Comparison of ENCODE assay signal across 18 cellular contexts in the genomic region with DNA sequence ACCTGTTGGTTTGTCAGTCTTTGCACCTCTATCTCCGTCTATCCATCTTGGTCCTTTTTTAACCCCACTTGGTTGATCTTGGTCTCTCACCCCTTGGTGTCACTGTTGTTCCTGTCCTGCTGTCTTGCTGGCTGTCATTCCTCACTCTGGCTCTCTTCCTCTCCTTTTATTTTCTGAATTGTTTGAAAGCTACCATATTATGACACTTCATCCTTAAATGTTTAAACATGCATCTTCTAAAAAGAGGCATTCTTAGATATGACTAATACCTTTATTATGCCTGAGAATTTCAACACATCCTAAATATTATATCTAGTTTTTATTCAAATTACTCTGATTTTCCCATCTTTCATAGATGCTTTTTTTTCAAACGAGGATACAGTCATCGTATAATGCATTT. TPM values are rescaled to one million over a fixed set of nuclear protein-coding genes. Genes with fewer than 3 reads are reported as not detected.
DNase-seq lines count a peak whose midpoint lies in the region; ATAC-seq and TF ChIP-seq lines count a peak whose summit lies in the region.
"Had no signal": no experiment of that assay in that cellular context is flagged by ENCODE, and none has a peak within 500 bp of the region (broad histone marks: within the 10 kb centered on the region; RNA-seq: fewer than 3 reads in every experiment).

No MANE protein-coding gene starts in this region.

- H3K9me3 ChIP-seq in AG04450 (ENCODE audit: control insufficient read depth, insufficient read depth, low read length) (no peaks in the 10 kb centered on the region), adipocyte (ENCODE audit: control insufficient read depth, low read length) (no peaks in the 10 kb centered on the region)
- H3K9me3 ChIP-seq: BE2C had no signal

- no peak for DNase-seq in AG04450 (ENCODE audit: low read depth, low spot score)
- peak; percentile 81 for DNase-seq in HCEC 1CT
- peak; percentile 56 for DNase-seq in adipocyte (ENCODE audit: low read depth)
- no peak for DNase-seq in fibroblast of villous mesenchyme (ENCODE audit: low read depth)
- no peak for DNase-seq in progenitor cell of endocrine pancreas (ENCODE audit: low spot score, unreplicated experiment)
- DNase-seq in germinal center (ENCODE audit: low spot score), result no peak
- DNase-seq in stimulated activated CD4-positive, alpha-beta T cell treated with anti-CD3 and anti-CD28 coated beads, Interleukin-2, amount 100 ng/mL, for 48 hours, result no peak
- no peak for DNase-seq in left colon
- DNase-seq: activated CD8-positive, alpha-beta memory T cell treated with anti-CD3 and anti-CD28 coated beads, Interleukin-2, amount 50 U/mL, for 48 hours; amygdala; BE2C; DMS79; effector CD4-positive, alpha-beta T cell; NCI-H1436; NCI-H526; stimulated activated CD4-positive, alpha-beta T cell treated with anti-CD3 and anti-CD28 coated beads, Interleukin-4, amount 100 ng/mL, for 4 hours; stimulated activated naive CD8-positive, alpha-beta T cell treated with anti-CD3 and anti-CD28 coated beads, Interleukin-15, amount 100 ng/mL, for 72 hours had no signal

- H3K4me3 ChIP-seq in AG04450 (ENCODE audit: low read depth, low read length) (no peak overlapping the region), adipocyte (ENCODE audit: low read length) (no peak overlapping the region), fibroblast of villous mesenchyme (ENCODE audit: low read depth, low read length) (no peak overlapping the region)

- H3K4me3 Mint-ChIP-seq in progenitor cell of endocrine pancreas (ENCODE audit: low read depth), result no peak overlapping the region
- H3K4me3 Mint-ChIP-seq: stimulated activated naive CD8-positive, alpha-beta T cell treated with anti-CD3 and anti-CD28 coated beads, Interleukin-15, amount 100 ng/mL, for 72 hours had no signal

- CTCF ChIA-PET in AG04450 (lab: Charles Lee), result interaction anchor here (0.6 to 1.3 kb wide), 2 partner anchors 8 to 172 kb away, joined by 3 read pairs; no protein-coding TSS in a partner anchor

- H3K27me3 ChIP-seq in AG04450 (ENCODE audit: control insufficient read depth, insufficient read depth, low read length) (no peaks in the 10 kb centered on the region), adipocyte (replicated peaks; ENCODE audit: control insufficient read depth, insufficient read depth, low read length) (no peaks in the 10 kb centered on the region)
- H3K27me3 ChIP-seq: BE2C had no signal

- no peaks in the 10 kb centered on the region for H3K27me3 Mint-ChIP-seq in progenitor cell of endocrine pancreas
- H3K27me3 Mint-ChIP-seq: stimulated activated naive CD8-positive, alpha-beta T cell treated with anti-CD3 and anti-CD28 coated beads, Interleukin-15, amount 100 ng/mL, for 72 hours had no signal

- H3K27ac Mint-ChIP-seq in progenitor cell of endocrine pancreas, result no peak overlapping the region
- H3K27ac Mint-ChIP-seq: stimulated activated naive CD8-positive, alpha-beta T cell treated with anti-CD3 and anti-CD28 coated beads, Interleukin-15, amount 100 ng/mL, for 72 hours had no signal

- POLR2A ChIA-PET in AG04450 (lab: Yijun Ruan, JAX), result interaction anchor here (1.4 to 1.9 kb wide), 3 partner anchors 8 to 221 kb away, joined by 4 to 8 read pairs (median 8); partner anchors contain the start of gene BACH1

- intact Hi-C loops in left colon (cut with DNase I, micrococcal nuclease), result no loop called here

- H3K9ac ChIP-seq in adipocyte (ENCODE audit: low read length), result no peak overlapping the region

- peaks cover 11% of the 10 kb centered on the region for H3K36me3 ChIP-seq in adipocyte (ENCODE audit: control insufficient read depth, insufficient read depth, low read length, severe bottlenecking)
- H3K36me3 ChIP-seq: BE2C had no signal

- H3K4me1 Mint-ChIP-seq in progenitor cell of endocrine pancreas (ENCODE audit: low read depth), result peaks cover 12% of the 10 kb centered on the region

- no peaks in the 10 kb centered on the region for H3K9me3 Mint-ChIP-seq in progenitor cell of endocrine pancreas (ENCODE audit: low read depth)
- H3K9me3 Mint-ChIP-seq: stimulated activated naive CD8-positive, alpha-beta T cell treated with anti-CD3 and anti-CD28 coated beads, Interleukin-15, amount 100 ng/mL, for 72 hours had no signal

- peak overlapping the region; percentile 58 for H3K27ac ChIP-seq in AG04450 (ENCODE audit: low read depth, low read length)

- TF ChIP-seq CTCF in AG04450 (IDR thresholded peaks at IDR 0.05; ENCODE audit: low read depth, low read length), result no peak
- TF ChIP-seq CTCF in fibroblast of villous mesenchyme (IDR thresholded peaks at IDR 0.05; ENCODE audit: insufficient read depth, low read depth, low read length), result peak; percentile 9
- TF ChIP-seq CTCF in progenitor cell of endocrine pancreas (IDR thresholded peaks at IDR 0.05; ENCODE audit: unreplicated experiment), result no peak

- ATAC-seq in left colon, result no peak
- ATAC-seq: HCT116; stimulated activated naive CD8-positive, alpha-beta T cell treated with anti-CD3 and anti-CD28 coated beads, Interleukin-15, amount 100 ng/mL, for 72 hours had no signal

- H3K36me3 Mint-ChIP-seq in progenitor cell of endocrine pancreas (ENCODE audit: insufficient read depth), result peaks cover 17% of the 10 kb centered on the region

- H3K4me1 ChIP-seq in adipocyte (ENCODE audit: control insufficient read depth, insufficient read depth, low read length), result peaks cover 34% of the 10 kb centered on the region
- H3K4me1 ChIP-seq: BE2C had no signal

RNA-seq across cellular contexts. Expression of gene BACH1, which starts 37.0 kb away (rescaled TPM):
- polyA plus RNA-seq in AG04450 (2011; rRNA removed), result 60.6 and 72.2 TPM in 2 replicates
- 215 and 248 TPM in 2 replicates for polyA minus RNA-seq in AG04450 (2011; rRNA and poly(A)+ RNA removed)
- total RNA-seq in fibroblast of villous mesenchyme (112 and 138 TPM in 2 replicates), progenitor cell of endocrine pancreas (83.2 and 95.5 TPM in 2 replicates), left colon (10 to 100 TPM; 38.5 to 63.8 TPM)

Comparison
In these comparisons a context has a peak if more than half of its experiments do, and no peak if none do; other contexts are left out.
1. DNase-seq: peak in HCEC 1CT (single experiment) and adipocyte (single experiment); none in AG04450 (single experiment), fibroblast of villous mesenchyme (single experiment), progenitor cell of endocrine pancreas (single experiment), germinal center (single experiment), stimulated activated CD4-positive, alpha-beta T cell treated with anti-CD3 and anti-CD28 coated beads, Interleukin-2, amount 100 ng/mL, for 48 hours (0 of 2) and left colon (0 of 2).